12 cellular contexts compared by ENCODE assay signal in genomic region chr3:173799073-173799830, GRCh38.
"Had no signal": no experiment of that assay in that cellular context is flagged by ENCODE, and none has a peak within 500 bp of the region (broad histone marks: within the 10 kb centered on the region; RNA-seq: fewer than 3 reads in every experiment).

No MANE protein-coding gene starts in this region.

- H3K9me3 ChIP-seq: lower lobe of right lung, testis had no signal

- H3K27me3 Mint-ChIP-seq: activated CD8-positive, alpha-beta T cell treated with anti-CD3 and anti-CD28 coated beads for 36 hours; activated naive CD8-positive, alpha-beta T cell treated with anti-CD3 and anti-CD28 coated beads, Interleukin-2, amount 50 U/mL, for 24 hours; naive B cell; stimulated activated naive CD8-positive, alpha-beta T cell treated with anti-CD3 and anti-CD28 coated beads, Interleukin-15, amount 100 ng/mL, for 72 hours had no signal

- H3K4me1 ChIP-seq: lower lobe of right lung, testis had no signal

- H3K9me3 Mint-ChIP-seq: activated CD8-positive, alpha-beta T cell treated with anti-CD3 and anti-CD28 coated beads for 36 hours; naive B cell; stimulated activated naive CD8-positive, alpha-beta T cell treated with anti-CD3 and anti-CD28 coated beads, Interleukin-15, amount 100 ng/mL, for 72 hours had no signal

- H3K4me3 ChIP-seq: lower lobe of right lung, testis had no signal

- H3K27me3 ChIP-seq: testis had no signal

- H3K4me1 Mint-ChIP-seq: activated naive CD8-positive, alpha-beta T cell treated with anti-CD3 and anti-CD28 coated beads, Interleukin-2, amount 50 U/mL, for 24 hours; immature natural killer cell; naive B cell; stimulated activated naive CD8-positive, alpha-beta T cell treated with anti-CD3 and anti-CD28 coated beads, Interleukin-15, amount 100 ng/mL, for 72 hours had no signal

- DNase-seq: activated CD8-positive, alpha-beta memory T cell treated with anti-CD3 and anti-CD28 coated beads, Interleukin-2, amount 50 U/mL, for 4 hours; activated CD8-positive, alpha-beta T cell treated with anti-CD3 and anti-CD28 coated beads for 36 hours; activated naive CD4-positive, alpha-beta T cell treated with Interleukin-2 at 50 U/mL for 16 hours; activated naive CD8-positive, alpha-beta T cell treated with anti-CD3 and anti-CD28 coated beads, Interleukin-2, amount 50 U/mL, for 24 hours; immature natural killer cell; left cardiac atrium; lower lobe of right lung; naive B cell; stimulated activated CD4-positive, alpha-beta T cell treated with anti-CD3 and anti-CD28 coated beads, Interleukin-4, amount 100 ng/mL, for 4 hours; stimulated activated naive CD8-positive, alpha-beta T cell treated with anti-CD3 and anti-CD28 coated beads, Interleukin-15, amount 100 ng/mL, for 72 hours; T-helper 9 cell; testis had no signal

- H3K36me3 ChIP-seq: lower lobe of right lung had no signal

- H3K4me3 Mint-ChIP-seq: activated CD8-positive, alpha-beta T cell treated with anti-CD3 and anti-CD28 coated beads for 36 hours; activated naive CD8-positive, alpha-beta T cell treated with anti-CD3 and anti-CD28 coated beads, Interleukin-2, amount 50 U/mL, for 24 hours; immature natural killer cell; naive B cell; stimulated activated naive CD8-positive, alpha-beta T cell treated with anti-CD3 and anti-CD28 coated beads, Interleukin-15, amount 100 ng/mL, for 72 hours had no signal

- H3K27ac Mint-ChIP-seq: activated CD8-positive, alpha-beta T cell treated with anti-CD3 and anti-CD28 coated beads for 36 hours; activated naive CD8-positive, alpha-beta T cell treated with anti-CD3 and anti-CD28 coated beads, Interleukin-2, amount 50 U/mL, for 24 hours; immature natural killer cell; naive B cell; stimulated activated naive CD8-positive, alpha-beta T cell treated with anti-CD3 and anti-CD28 coated beads, Interleukin-15, amount 100 ng/mL, for 72 hours had no signal

- H3K27ac ChIP-seq: lower lobe of right lung, testis had no signal

- ATAC-seq: activated CD8-positive, alpha-beta T cell treated with anti-CD3 and anti-CD28 coated beads for 36 hours; activated naive CD8-positive, alpha-beta T cell treated with anti-CD3 and anti-CD28 coated beads, Interleukin-2, amount 50 U/mL, for 24 hours; left cardiac atrium; lower lobe of right lung; stimulated activated naive CD8-positive, alpha-beta T cell treated with anti-CD3 and anti-CD28 coated beads, Interleukin-15, amount 100 ng/mL, for 72 hours had no signal

- H3K36me3 Mint-ChIP-seq: immature natural killer cell, naive B cell had no signal
